In the genomic region with DNA sequence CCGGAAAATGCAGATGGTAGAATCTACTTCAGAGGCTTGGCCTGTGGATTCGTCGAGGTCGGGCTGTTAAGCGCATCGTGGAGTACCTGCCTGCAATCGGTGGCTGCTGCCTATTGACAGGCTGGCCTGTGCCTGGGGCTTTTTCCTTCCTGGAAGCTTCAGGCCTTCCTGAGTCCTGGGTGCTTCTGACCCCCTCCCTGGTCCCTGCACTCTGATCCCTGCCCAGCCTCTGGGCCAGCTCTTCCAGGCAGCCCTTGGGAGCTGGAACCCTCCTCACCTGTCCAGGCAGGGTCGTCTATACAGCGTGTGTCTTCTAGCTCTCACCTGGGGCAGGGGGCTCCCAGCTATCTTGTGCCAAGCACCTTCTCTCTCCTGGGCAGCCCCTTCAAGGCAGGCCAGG, we compare ENCODE assay signal across 23 cellular contexts. TPM values are rescaled to one million over a fixed set of nuclear protein-coding genes. Genes with fewer than 3 reads are reported as not detected.
DNase-seq lines count a peak whose midpoint lies in the region; ATAC-seq, FAIRE-seq and TF ChIP-seq lines count a peak whose summit lies in the region.
"Had no signal": no experiment of that assay in that cellular context is flagged by ENCODE, and none has a peak within 500 bp of the region (broad histone marks: within the 10 kb centered on the region; RNA-seq: fewer than 3 reads in every experiment).

No MANE protein-coding gene starts in this region.

- H3K27me3 ChIP-seq in HepG2 (ENCODE audit: control insufficient read depth in 1 of 2, insufficient read depth in 2 of 2, low read length in 2 of 2) (peaks cover 5 to 25% of the 10 kb centered on the region in 2 experiments), right lobe of liver (no peaks in the 10 kb centered on the region), mesenchymal stem cell (ENCODE audit: control insufficient read depth in 1 of 2, insufficient read depth in 1 of 2, low read length in 2 of 2) (peaks cover 7 to 12% of the 10 kb centered on the region in 2 experiments), vagina (no peaks in the 10 kb centered on the region), upper lobe of left lung (no peaks in the 10 kb centered on the region)
- H3K27me3 ChIP-seq: adrenal gland, breast epithelium had no signal

- no peak overlapping the region for H3K23ac ChIP-seq in mesenchymal stem cell (ENCODE audit: low read length in 2 of 2)

- peak overlapping the region; percentile 4 for H2BK120ac ChIP-seq in mesenchymal stem cell (ENCODE audit: low read depth, low read length)

- H3K4me3 ChIP-seq in HepG2 (replicated peaks in 1 of 3; ENCODE audit: insufficient read depth in 1 of 3, low read depth in 2 of 3, low read length in 3 of 3) (no peak overlapping the region), right lobe of liver (no peak overlapping the region), mesenchymal stem cell (ENCODE audit: insufficient read depth in 1 of 2, low read depth in 1 of 2, low read length in 2 of 2) (no peak overlapping the region), vagina (no peak overlapping the region), upper lobe of left lung (no peak overlapping the region)
- H3K4me3 ChIP-seq: adrenal gland, lung had no signal

- H4K8ac ChIP-seq in mesenchymal stem cell (ENCODE audit: low read length): no peak overlapping the region

- WGBS in HepG2 (ENCODE audit: low lambda C conversion rate): 67% methylated on average over 7 of the region's 9 CpGs
- WGBS in right lobe of liver (ENCODE audit: insufficient coverage, low coverage, low lambda C conversion rate, missing lambda C conversion rate): 86% methylated on average over 1 of the region's 9 CpGs
- WGBS in mesenchymal stem cell: 93% methylated on average over 9 of the region's 9 CpGs
- 85 to 92% methylated on average over 7 to 9 of the region's 9 CpGs for WGBS in upper lobe of left lung, 2 donors

- no peak overlapping the region for H3K9ac ChIP-seq in HepG2 (ENCODE audit: insufficient read depth, low read depth, low read length)
- no peak overlapping the region for H3K9ac ChIP-seq in mesenchymal stem cell (ENCODE audit: low read length)

- no peaks in the 10 kb centered on the region for H3K79me2 ChIP-seq in HepG2 (ENCODE audit: insufficient read depth, low read length)

- H3K9me3 Mint-ChIP-seq in activated CD4-positive, alpha-beta memory T cell treated with anti-CD3 and anti-CD28 coated beads for 36 hours: no peaks in the 10 kb centered on the region
- H3K9me3 Mint-ChIP-seq: CD8-positive, alpha-beta memory T cell; endodermal cell had no signal

- H3K4me1 Mint-ChIP-seq in activated CD4-positive, alpha-beta memory T cell treated with anti-CD3 and anti-CD28 coated beads for 36 hours (ENCODE audit: low read depth): peaks cover 37% of the 10 kb centered on the region

- H2BK12ac ChIP-seq in mesenchymal stem cell (ENCODE audit: low read length in 2 of 2): peak overlapping the region in 1 of 2 experiments; percentile 45

- H3K27me3 Mint-ChIP-seq in activated CD4-positive, alpha-beta memory T cell treated with anti-CD3 and anti-CD28 coated beads for 36 hours: no peaks in the 10 kb centered on the region

- TF ChIP-seq EP300 in HepG2 (IDR thresholded peaks at IDR 0.05; ENCODE audit: low read depth in 2 of 2, low read length in 2 of 2): no peak
- no peak for TF ChIP-seq EP300 in HepG2 (CRISPR knock-in tag; IDR thresholded peaks at IDR 0.05; ENCODE audit: borderline replicate concordance)
- no peak for TF ChIP-seq EP300 in upper lobe of left lung (IDR thresholded peaks at IDR 0.05)

- H3K79me1 ChIP-seq in mesenchymal stem cell (replicated peaks; ENCODE audit: low read length, poor library complexity, severe bottlenecking): no peaks in the 10 kb centered on the region

- H3K27ac ChIP-seq in HepG2 (ENCODE audit: extremely low read length, insufficient read depth, low read length): no peak overlapping the region
- no peak overlapping the region for H3K27ac ChIP-seq in right lobe of liver
- no peak overlapping the region for H3K27ac ChIP-seq in mesenchymal stem cell (ENCODE audit: low read length, poor library complexity, severe bottlenecking)
- H3K27ac ChIP-seq in vagina: peak overlapping the region; percentile 13
- no peak overlapping the region for H3K27ac ChIP-seq in upper lobe of left lung
- H3K27ac ChIP-seq: adrenal gland had no signal

- H3K36me3 Mint-ChIP-seq in activated CD4-positive, alpha-beta memory T cell treated with anti-CD3 and anti-CD28 coated beads for 36 hours: peaks cover 15% of the 10 kb centered on the region
- H3K36me3 Mint-ChIP-seq: CD8-positive, alpha-beta memory T cell had no signal

- H3K4me1 ChIP-seq in HepG2 (ENCODE audit: insufficient read depth, low read length): peaks cover 25% of the 10 kb centered on the region
- peaks cover 0 to 26% (median 12%) of the 10 kb centered on the region in 4 donors for H3K4me1 ChIP-seq in right lobe of liver
- no peaks in the 10 kb centered on the region for H3K4me1 ChIP-seq in mesenchymal stem cell (ENCODE audit: control insufficient read depth, insufficient read depth, low read depth, low read length)
- H3K4me1 ChIP-seq in vagina: peaks cover 27% of the 10 kb centered on the region
- peaks cover 18 to 24% (median 23%) of the 10 kb centered on the region in 4 donors for H3K4me1 ChIP-seq in upper lobe of left lung
- H3K4me1 ChIP-seq: breast epithelium had no signal

- H2BK5ac ChIP-seq in mesenchymal stem cell (ENCODE audit: low read depth, low read length, poor library complexity, severe bottlenecking): no peak overlapping the region

- H2AFZ ChIP-seq in HepG2 (ENCODE audit: low read length): no peak overlapping the region
- H2AFZ ChIP-seq in mesenchymal stem cell (ENCODE audit: low read depth, low read length): no peak overlapping the region

- no peak overlapping the region for H3K4me3 Mint-ChIP-seq in activated CD4-positive, alpha-beta memory T cell treated with anti-CD3 and anti-CD28 coated beads for 36 hours
- H3K4me3 Mint-ChIP-seq: CD8-positive, alpha-beta memory T cell; endodermal cell had no signal

- no peak overlapping the region for H2AK5ac ChIP-seq in mesenchymal stem cell (ENCODE audit: low read length, severe bottlenecking)

- TF ChIP-seq CTCF in HepG2 (CRISPR knock-in tag; IDR thresholded peaks at IDR 0.05) (no peak), right lobe of liver (IDR thresholded peaks at IDR 0.05) (no peak), vagina (IDR thresholded peaks at IDR 0.05) (no peak), upper lobe of left lung (IDR thresholded peaks at IDR 0.05) (no peak)

- POLR2A ChIA-PET in HepG2 (lab: Yijun Ruan, JAX): no interaction called here
- POLR2A ChIA-PET in activated CD4-positive, alpha-beta memory T cell treated with anti-CD3 and anti-CD28 coated beads for 36 hours (lab: Charles Lee): interaction anchor here (1.5 to 1.8 kb wide), 3 partner anchors 24 to 51 kb away, joined by 3 to 11 read pairs (median 4); no protein-coding TSS in a partner anchor

- H2BK15ac ChIP-seq in mesenchymal stem cell (ENCODE audit: low read depth, poor library complexity, severe bottlenecking): no peak overlapping the region

- H3K9me3 ChIP-seq in HepG2 (ENCODE audit: low read length) (no peaks in the 10 kb centered on the region), right lobe of liver (no peaks in the 10 kb centered on the region), mesenchymal stem cell (ENCODE audit: control insufficient read depth, low read length) (no peaks in the 10 kb centered on the region), vagina (no peaks in the 10 kb centered on the region), upper lobe of left lung (no peaks in the 10 kb centered on the region)
- H3K9me3 ChIP-seq: adrenal gland, breast epithelium had no signal

- H3K4me2 ChIP-seq in HepG2 (ENCODE audit: low read depth, low read length) (no peak overlapping the region), mesenchymal stem cell (ENCODE audit: low read length, poor library complexity, severe bottlenecking) (no peak overlapping the region)

- CTCF ChIA-PET in HepG2 (lab: Yijun Ruan, JAX; ENCODE audit: low intra/inter-chr PET ratio, low total read pairs): interaction anchor here (5.3 kb wide), 1 partner anchor 81 kb away, joined by 93 read pairs; no protein-coding TSS in a partner anchor
- CTCF ChIA-PET in activated CD4-positive, alpha-beta memory T cell treated with anti-CD3 and anti-CD28 coated beads for 36 hours (lab: Charles Lee): interaction anchor here (1.0 to 11.8 kb wide), 10 partner anchors 8 to 145 kb away, joined by 3 to 369 read pairs (median 16); no protein-coding TSS in a partner anchor

- TF ChIP-seq POLR2A in HepG2 (IDR thresholded peaks at IDR 0.05; ENCODE audit: insufficient read depth in 1 of 2, low read depth in 2 of 2, low read length in 2 of 2) (no peak), right lobe of liver (IDR thresholded peaks at IDR 0.05) (no peak), vagina (IDR thresholded peaks at IDR 0.05) (no peak), upper lobe of left lung (IDR thresholded peaks at IDR 0.05) (no peak)

- BruUV-seq in HepG2 (replicated peaks; lab: Mats Ljungman, UMichigan): no TSS peak

- intact Hi-C loops in HepG2 (cut with micrococcal nuclease; ENCODE audit: unreplicated experiment): no loop called here
- intact Hi-C loops in right lobe of liver (cut with DNase I): no loop called here
- intact Hi-C loops in activated CD4-positive, alpha-beta memory T cell treated with anti-CD3 and anti-CD28 coated beads for 36 hours (cut with micrococcal nuclease): loop anchor here (10.0 kb wide), 1 partner anchor 488 kb away; a partner anchor contains a TSS
- intact Hi-C loops in vagina (cut with DNase I): no loop called here

- H3K14ac ChIP-seq in mesenchymal stem cell (ENCODE audit: low read length in 2 of 2): no peak overlapping the region

- DNase-seq in HepG2 (ENCODE audit: low spot score) (no peak), right lobe of liver (no peak), mesenchymal stem cell (no peak), vagina (ENCODE audit: extremely low spot score in 2 of 2) (no peak), upper lobe of left lung (no peak), DMS79 (lab: John Stamatoyannopoulos, UW) (no peak)
- DNase-seq in activated CD4-positive, alpha-beta memory T cell treated with anti-CD3 and anti-CD28 coated beads for 36 hours: no peak
- DNase-seq: adrenal gland; CD8-positive, alpha-beta memory T cell; endodermal cell; GDM1; NCI-H1092 treated with DMSO at 0.1 percent for 48 hours; NCI-H2029; NCI-H226; NCI-H82; nucleus accumbens; OCI-M1; Right ventricle myocardium superior; substantia nigra had no signal

- no peak for TF ChIP-seq RAD21 in HepG2 (CRISPR knock-in tag; IDR thresholded peaks at IDR 0.05)

- H3K27ac Mint-ChIP-seq in activated CD4-positive, alpha-beta memory T cell treated with anti-CD3 and anti-CD28 coated beads for 36 hours: peak overlapping the region; percentile 52
- H3K27ac Mint-ChIP-seq: endodermal cell had no signal

- H4K20me1 ChIP-seq in HepG2 (ENCODE audit: insufficient read depth, low read length): no peaks in the 10 kb centered on the region

- H3K4ac ChIP-seq in mesenchymal stem cell (ENCODE audit: low read depth in 1 of 2, low read length in 2 of 2): no peak overlapping the region

- H3K36me3 ChIP-seq in HepG2 (replicated peaks in 1 of 2; ENCODE audit: control insufficient read depth in 1 of 2, insufficient read depth in 2 of 2, low read length in 2 of 2): no peaks in the 10 kb centered on the region
- H3K36me3 ChIP-seq in right lobe of liver: no peaks in the 10 kb centered on the region
- H3K36me3 ChIP-seq in mesenchymal stem cell (ENCODE audit: control insufficient read depth in 1 of 2, insufficient read depth in 2 of 2, low read depth in 1 of 2, low read length in 2 of 2): no peaks in the 10 kb centered on the region
- no peaks in the 10 kb centered on the region for H3K36me3 ChIP-seq in vagina
- no peaks in the 10 kb centered on the region for H3K36me3 ChIP-seq in upper lobe of left lung
- H3K36me3 ChIP-seq: adrenal gland, breast epithelium had no signal

- H3K18ac ChIP-seq in mesenchymal stem cell (ENCODE audit: low read depth in 1 of 2, low read length in 2 of 2): no peak overlapping the region

- in situ Hi-C loops in HepG2 (cut with HindIII; ENCODE audit: extremely low pct_ligation_motif_present, low pct_unique_long_range_greater_than_20kb): no loop called here

- H4K91ac ChIP-seq in mesenchymal stem cell (ENCODE audit: low read length): no peak overlapping the region

- no peak for ATAC-seq in HepG2
- ATAC-seq in right lobe of liver: no peak
- ATAC-seq in upper lobe of left lung (ENCODE audit: low FRiP score in 2 of 2): no peak

- no peak for FAIRE-seq in HepG2 (lab: Jason Lieb, UNC)
- FAIRE-seq: colon, keratinocyte had no signal

RNA-seq across cellular contexts. Expression of a gene that starts 40.0 kb away (rescaled TPM):
- total RNA-seq in HepG2 (2016; rRNA removed; fragmentation: Illumina TruSeq; extraction: Trizol) (0.04 TPM in 1 of 2 replicates, not detected in the other), right lobe of liver (10 to 100 TPM; 12.9 to 56.9 (median 26.5) TPM), vagina (41.0 TPM), upper lobe of left lung (100 to 1,000 TPM in 1 of 6 donors, 10 to 100 TPM in 5; 28.3 to 113 (median 58.5) TPM)
- total RNA-seq in HepG2 (2016; cell fraction: cytosol; rRNA removed; fragmentation: Illumina TruSeq; extraction: Trizol; ENCODE audit: low read depth): not detected in 2 replicates
- not detected in 2 replicates for total RNA-seq in HepG2 (2016; cell fraction: insoluble cytoplasmic fraction; rRNA removed; fragmentation: Illumina TruSeq; extraction: Trizol)
- total RNA-seq in HepG2 (2016; cell fraction: membrane; rRNA removed; fragmentation: Illumina TruSeq; extraction: Trizol): not detected in 2 replicates
- not detected in 2 replicates for total RNA-seq in HepG2 (2016; cell fraction: nucleus; rRNA removed; fragmentation: Illumina TruSeq; extraction: Trizol)
- 0.11 and 0.29 TPM in 2 replicates for polyA plus RNA-seq in HepG2 (2011; rRNA removed)
- polyA plus RNA-seq in HepG2 (2011; cell fraction: cytosol; rRNA removed): 0.05 and 0.07 TPM in 2 replicates
- 0.05 TPM in 2 replicates for polyA plus RNA-seq in HepG2 (2011; cell fraction: nucleus; rRNA removed)
- not detected in 2 replicates for polyA plus RNA-seq in HepG2 (2012)
- not detected in 2 replicates for polyA plus RNA-seq in HepG2 (2016; cell fraction: cytosol; fragmentation: Illumina TruSeq; extraction: Trizol; ENCODE audit: low read depth)
- polyA plus RNA-seq in HepG2 (2016; cell fraction: insoluble cytoplasmic fraction; fragmentation: Illumina TruSeq; extraction: Trizol; ENCODE audit: low read depth): not detected in 2 replicates
- polyA plus RNA-seq in HepG2 (2016; cell fraction: membrane; fragmentation: Illumina TruSeq; extraction: Trizol; ENCODE audit: low read depth): not detected in 2 replicates
- polyA plus RNA-seq in HepG2 (2016; cell fraction: nucleus; fragmentation: Illumina TruSeq; extraction: Trizol; ENCODE audit: insufficient read depth, low read depth): not detected in 2 replicates
- polyA minus RNA-seq in HepG2 (2011; rRNA and poly(A)+ RNA removed; ENCODE audit: low replicate concordance): 0.14 and 1.1 TPM in 2 replicates
- polyA minus RNA-seq in HepG2 (2011; cell fraction: cytosol; rRNA and poly(A)+ RNA removed): not detected in 2 replicates
- polyA minus RNA-seq in HepG2 (2011; cell fraction: nucleus; rRNA and poly(A)+ RNA removed): 0.90 TPM in 1 of 2 replicates, not detected in the other
- total RNA-seq in activated CD4-positive, alpha-beta memory T cell treated with anti-CD3 and anti-CD28 coated beads for 36 hours: 100 to 1,000 TPM; 201 to 211 TPM
- 35.0 TPM for polyA plus RNA-seq in mesenchymal stem cell (2013, experiment 1 of 2)
- polyA plus RNA-seq in mesenchymal stem cell (2013, experiment 2 of 2): 35.2 TPM

Comparison
In these comparisons a context has a peak if more than half of its experiments do, and no peak if none do; other contexts are left out.
1. RNA of a gene that starts 40.0 kb away (total RNA-seq): 201 to 211 TPM in activated CD4-positive, alpha-beta memory T cell treated with anti-CD3 and anti-CD28 coated beads for 36 hours, 28.3 to 113 TPM in upper lobe of left lung, 41.0 TPM in vagina (single experiment) and 12.9 to 56.9 TPM in right lobe of liver; 0.04 TPM in HepG2; every median in the first group is over 10 times any median in the second.